ENCODE assay signal across 14 cellular contexts in the genomic region with DNA sequence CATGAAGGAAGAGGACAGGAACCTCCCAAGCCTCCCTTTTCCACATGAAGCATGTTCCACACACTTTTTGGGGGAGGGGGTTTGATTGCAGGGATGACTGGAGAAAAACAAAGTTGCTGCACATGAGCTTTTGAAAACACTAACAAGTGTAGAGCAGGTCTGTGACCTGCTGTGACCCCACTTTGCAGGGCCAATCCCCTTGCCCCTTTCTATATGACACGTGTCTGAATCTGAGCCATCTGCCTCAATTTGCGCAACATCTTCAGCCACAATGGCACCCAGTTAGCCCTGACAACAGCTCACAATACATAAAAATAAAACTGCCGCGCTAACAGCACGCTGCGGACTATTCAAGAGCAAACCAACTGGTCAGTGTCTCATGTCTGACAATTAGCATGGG.
DNase-seq lines count a peak whose midpoint lies in the region; ATAC-seq and TF ChIP-seq lines count a peak whose summit lies in the region.
"Had no signal": no experiment of that assay in that cellular context is flagged by ENCODE, and none has a peak within 500 bp of the region (broad histone marks: within the 10 kb centered on the region; RNA-seq: fewer than 3 reads in every experiment).

No MANE protein-coding gene starts in this region.

- peak; percentile 22 for DNase-seq in SIG-M5 treated with dmso at 0.1 percent for 504 hours (lab: John Stamatoyannopoulos, UW; ENCODE audit: unreplicated experiment)
- no peak for DNase-seq in SIG-M5 (lab: John Stamatoyannopoulos, UW)
- peak; percentile 98 for DNase-seq in NCI-H69 (lab: John Stamatoyannopoulos, UW)
- DNase-seq in GM23338 (ENCODE audit: low spot score) = no peak
- DNase-seq in NK-92 treated with Interleukin-12 subunit alpha and Interleukin-12 subunit beta, amount 100 ng/mL, for 24 hours (lab: John Stamatoyannopoulos, UW) = no peak
- DNase-seq in left lung = no peak
- DNase-seq: activated CD8-positive, alpha-beta memory T cell treated with anti-CD3 and anti-CD28 coated beads, Interleukin-2, amount 50 U/mL, for 4 hours; DMS79 treated with DMSO at 0.1 percent for 48 hours; heart right ventricle; left cardiac atrium; T-cell had no signal

- H2AFZ ChIP-seq in GM23338 = no peak overlapping the region

- TF ChIP-seq CTCF in brain (conservative IDR thresholded peaks at IDR 0.05) = no peak
- TF ChIP-seq CTCF in GM23338 (conservative IDR thresholded peaks at IDR 0.05; ENCODE audit: low read depth in 2 of 2) = no peak
- TF ChIP-seq CTCF in left lung (IDR thresholded peaks at IDR 0.05) = no peak

- no peak overlapping the region for H3K4me2 ChIP-seq in GM23338

- no peaks in the 10 kb centered on the region for H3K79me2 ChIP-seq in GM23338 (replicated peaks; ENCODE audit: insufficient read depth)

- no peaks in the 10 kb centered on the region for H3K4me1 ChIP-seq in GM23338 (ENCODE audit: insufficient read depth)
- peaks cover 0 to 8% of the 10 kb centered on the region in 2 donors for H3K4me1 ChIP-seq in left lung

- H3K9me3 Mint-ChIP-seq in brain (no peaks in the 10 kb centered on the region), GM23338 (no peaks in the 10 kb centered on the region)
- H3K9me3 Mint-ChIP-seq: T-cell had no signal

- no peaks in the 10 kb centered on the region for H3K9me3 ChIP-seq in left lung
- H3K9me3 ChIP-seq: heart right ventricle had no signal

- ATAC-seq in GM23338 (no peak), left lung (no peak)
- ATAC-seq: heart right ventricle, left cardiac atrium, T-cell had no signal

- H3F3A ChIP-seq in GM23338 (replicated peaks; ENCODE audit: low read depth) = no peaks in the 10 kb centered on the region

- H3K9me2 ChIP-seq in GM23338 (ENCODE audit: insufficient read depth) = no peaks in the 10 kb centered on the region

- H3K4me3 ChIP-seq in GM23338 (no peak overlapping the region), left lung (no peak overlapping the region)
- H3K4me3 ChIP-seq: heart right ventricle had no signal

- H3K27me3 ChIP-seq in GM23338 (ENCODE audit: insufficient read depth) = no peaks in the 10 kb centered on the region
- no peaks in the 10 kb centered on the region for H3K27me3 ChIP-seq in left lung
- H3K27me3 ChIP-seq: heart right ventricle had no signal

- H4K20me1 ChIP-seq in GM23338 (replicated peaks; ENCODE audit: insufficient read depth) = peaks cover 5% of the 10 kb centered on the region; the same call in 1 of the 2 replicates

- peaks cover 12% of the 10 kb centered on the region for H3K27me3 Mint-ChIP-seq in brain
- H3K27me3 Mint-ChIP-seq in GM23338 (ENCODE audit: insufficient read depth, low read depth, poor library complexity) = peaks cover 2% of the 10 kb centered on the region
- H3K27me3 Mint-ChIP-seq: activated naive CD8-positive, alpha-beta T cell; T-cell had no signal

- H3K27ac Mint-ChIP-seq in brain = peak overlapping the region in 1 of 5 experiments; percentile 29
- H3K27ac Mint-ChIP-seq in GM23338 = no peak overlapping the region
- H3K27ac Mint-ChIP-seq: activated naive CD8-positive, alpha-beta T cell; T-cell had no signal

- intact Hi-C loops in left lung (cut with DNase I) = no loop called here

- peak overlapping the region; percentile 85 for H3K27ac ChIP-seq in temporal lobe (ENCODE audit: low read depth, low read length)
- no peak overlapping the region for H3K27ac ChIP-seq in GM23338 (ENCODE audit: low read depth)
- H3K27ac ChIP-seq in left lung = peak overlapping the region in 1 of 2 donors; percentile 29
- H3K27ac ChIP-seq: heart right ventricle had no signal

- H3K36me3 ChIP-seq in GM23338 (ENCODE audit: insufficient read depth) (no peaks in the 10 kb centered on the region), left lung (peaks cover 0 to 18% of the 10 kb centered on the region in 2 donors)

- H3K4me3 Mint-ChIP-seq in brain = peak overlapping the region in 3 of 5 experiments; percentile 10 to 62 (median 41)
- no peak overlapping the region for H3K4me3 Mint-ChIP-seq in GM23338
- H3K4me3 Mint-ChIP-seq: activated naive CD8-positive, alpha-beta T cell; T-cell had no signal

- H3K36me3 Mint-ChIP-seq in brain (peaks cover 18% of the 10 kb centered on the region), GM23338 (ENCODE audit: low read depth) (no peaks in the 10 kb centered on the region)

- H3K4me1 Mint-ChIP-seq in brain = peaks cover 51% of the 10 kb centered on the region
- peaks cover 11% of the 10 kb centered on the region for H3K4me1 Mint-ChIP-seq in GM23338
- H3K4me1 Mint-ChIP-seq: T-cell had no signal

TF ChIP-seq in GM23338, 12 proteins besides CTCF, POLR2A, EP300 and RAD21:
- TF ChIP-seq, protein P1, sequence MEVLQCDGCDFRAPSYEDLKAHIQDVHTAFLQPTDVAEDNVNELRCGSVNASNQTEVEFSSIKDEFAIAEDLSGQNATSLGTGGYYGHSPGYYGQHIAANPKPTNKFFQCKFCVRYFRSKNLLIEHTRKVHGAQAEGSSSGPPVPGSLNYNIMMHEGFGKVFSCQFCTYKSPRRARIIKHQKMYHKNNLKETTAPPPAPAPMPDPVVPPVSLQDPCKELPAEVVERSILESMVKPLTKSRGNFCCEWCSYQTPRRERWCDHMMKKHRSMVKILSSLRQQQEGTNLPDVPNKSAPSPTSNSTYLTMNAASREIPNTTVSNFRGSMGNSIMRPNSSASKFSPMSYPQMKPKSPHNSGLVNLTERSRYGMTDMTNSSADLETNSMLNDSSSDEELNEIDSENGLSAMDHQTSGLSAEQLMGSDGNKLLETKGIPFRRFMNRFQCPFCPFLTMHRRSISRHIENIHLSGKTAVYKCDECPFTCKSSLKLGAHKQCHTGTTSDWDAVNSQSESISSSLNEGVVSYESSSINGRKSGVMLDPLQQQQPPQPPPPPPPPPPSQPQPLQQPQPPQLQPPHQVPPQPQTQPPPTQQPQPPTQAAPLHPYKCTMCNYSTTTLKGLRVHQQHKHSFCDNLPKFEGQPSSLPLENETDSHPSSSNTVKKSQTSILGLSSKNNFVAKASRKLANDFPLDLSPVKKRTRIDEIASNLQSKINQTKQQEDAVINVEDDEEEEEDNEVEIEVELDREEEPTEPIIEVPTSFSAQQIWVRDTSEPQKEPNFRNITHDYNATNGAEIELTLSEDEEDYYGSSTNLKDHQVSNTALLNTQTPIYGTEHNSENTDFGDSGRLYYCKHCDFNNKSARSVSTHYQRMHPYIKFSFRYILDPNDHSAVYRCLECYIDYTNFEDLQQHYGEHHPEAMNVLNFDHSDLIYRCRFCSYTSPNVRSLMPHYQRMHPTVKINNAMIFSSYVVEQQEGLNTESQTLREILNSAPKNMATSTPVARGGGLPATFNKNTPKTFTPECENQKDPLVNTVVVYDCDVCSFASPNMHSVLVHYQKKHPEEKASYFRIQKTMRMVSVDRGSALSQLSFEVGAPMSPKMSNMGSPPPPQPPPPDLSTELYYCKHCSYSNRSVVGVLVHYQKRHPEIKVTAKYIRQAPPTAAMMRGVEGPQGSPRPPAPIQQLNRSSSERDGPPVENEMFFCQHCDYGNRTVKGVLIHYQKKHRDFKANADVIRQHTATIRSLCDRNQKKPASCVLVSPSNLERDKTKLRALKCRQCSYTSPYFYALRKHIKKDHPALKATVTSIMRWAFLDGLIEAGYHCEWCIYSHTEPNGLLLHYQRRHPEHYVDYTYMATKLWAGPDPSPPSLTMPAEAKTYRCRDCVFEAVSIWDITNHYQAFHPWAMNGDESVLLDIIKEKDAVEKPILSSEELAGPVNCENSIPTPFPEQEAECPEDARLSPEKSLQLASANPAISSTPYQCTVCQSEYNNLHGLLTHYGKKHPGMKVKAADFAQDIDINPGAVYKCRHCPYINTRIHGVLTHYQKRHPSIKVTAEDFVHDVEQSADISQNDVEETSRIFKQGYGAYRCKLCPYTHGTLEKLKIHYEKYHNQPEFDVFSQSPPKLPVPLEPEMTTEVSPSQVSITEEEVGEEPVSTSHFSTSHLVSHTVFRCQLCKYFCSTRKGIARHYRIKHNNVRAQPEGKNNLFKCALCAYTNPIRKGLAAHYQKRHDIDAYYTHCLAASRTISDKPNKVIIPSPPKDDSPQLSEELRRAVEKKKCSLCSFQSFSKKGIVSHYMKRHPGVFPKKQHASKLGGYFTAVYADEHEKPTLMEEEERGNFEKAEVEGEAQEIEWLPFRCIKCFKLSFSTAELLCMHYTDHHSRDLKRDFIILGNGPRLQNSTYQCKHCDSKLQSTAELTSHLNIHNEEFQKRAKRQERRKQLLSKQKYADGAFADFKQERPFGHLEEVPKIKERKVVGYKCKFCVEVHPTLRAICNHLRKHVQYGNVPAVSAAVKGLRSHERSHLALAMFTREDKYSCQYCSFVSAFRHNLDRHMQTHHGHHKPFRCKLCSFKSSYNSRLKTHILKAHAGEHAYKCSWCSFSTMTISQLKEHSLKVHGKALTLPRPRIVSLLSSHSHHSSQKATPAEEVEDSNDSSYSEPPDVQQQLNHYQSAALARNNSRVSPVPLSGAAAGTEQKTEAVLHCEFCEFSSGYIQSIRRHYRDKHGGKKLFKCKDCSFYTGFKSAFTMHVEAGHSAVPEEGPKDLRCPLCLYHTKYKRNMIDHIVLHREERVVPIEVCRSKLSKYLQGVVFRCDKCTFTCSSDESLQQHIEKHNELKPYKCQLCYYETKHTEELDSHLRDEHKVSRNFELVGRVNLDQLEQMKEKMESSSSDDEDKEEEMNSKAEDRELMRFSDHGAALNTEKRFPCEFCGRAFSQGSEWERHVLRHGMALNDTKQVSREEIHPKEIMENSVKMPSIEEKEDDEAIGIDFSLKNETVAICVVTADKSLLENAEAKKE (CRISPR knock-in tag; IDR thresholded peaks at IDR 0.05) = no peak

Comparison
In these comparisons a context has a peak if more than half of its experiments do, and no peak if none do; other contexts are left out.
1. DNase-seq: peak in SIG-M5 treated with dmso at 0.1 percent for 504 hours (single experiment) and NCI-H69 (single experiment); none in SIG-M5 (single experiment), GM23338 (single experiment), NK-92 treated with Interleukin-12 subunit alpha and Interleukin-12 subunit beta, amount 100 ng/mL, for 24 hours (single experiment) and left lung (0 of 2).